Comparison of ENCODE assay signal across 12 cellular contexts in the genomic region with DNA sequence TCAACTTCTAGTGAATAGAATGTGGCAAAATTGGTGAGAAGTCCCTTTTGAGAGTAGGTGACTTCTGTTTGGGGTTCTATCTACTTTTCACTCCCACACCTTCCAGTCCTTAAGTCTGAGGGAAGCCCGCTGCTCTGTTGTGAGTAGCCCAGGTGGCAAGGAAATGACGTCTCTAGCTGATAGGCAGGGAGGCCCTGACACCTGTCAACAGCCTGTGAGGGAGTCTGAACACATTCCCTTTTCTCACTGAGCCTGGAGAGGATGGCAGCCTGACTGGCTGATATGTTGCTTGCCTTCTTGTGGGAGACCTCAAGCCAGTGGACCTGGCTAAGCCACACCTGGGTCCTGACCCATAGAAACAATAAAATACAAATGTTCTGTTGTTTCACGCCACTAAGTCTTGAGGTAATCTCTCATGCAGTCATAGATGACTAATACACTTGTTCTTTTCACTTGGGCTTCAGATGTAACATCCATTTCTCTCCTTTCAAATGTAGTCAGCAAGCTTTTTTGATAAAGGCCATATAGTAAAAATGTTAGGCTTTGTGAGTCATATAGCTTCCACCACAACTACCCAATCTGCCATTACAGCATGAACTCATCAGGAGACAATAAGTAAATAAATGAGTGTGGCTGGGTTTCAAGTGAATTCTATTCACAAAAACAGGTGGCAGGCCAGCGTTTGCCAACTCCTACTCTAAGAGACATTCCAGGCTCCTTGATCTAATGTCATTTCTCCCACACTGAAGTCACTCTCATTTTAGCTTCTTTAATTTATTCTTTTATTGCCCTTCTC.
DNase-seq lines count a peak whose midpoint lies in the region; ATAC-seq, FAIRE-seq and TF ChIP-seq lines count a peak whose summit lies in the region.
"Had no signal": no experiment of that assay in that cellular context is flagged by ENCODE, and none has a peak within 500 bp of the region (broad histone marks: within the 10 kb centered on the region; RNA-seq: fewer than 3 reads in every experiment).

No MANE protein-coding gene starts in this region.

- in situ Hi-C loops in GM13977 (cut with MboI; ENCODE audit: low pct_unique_long_range_greater_than_20kb, low sequenced_read_pairs, unreplicated experiment) = no loop called here

- intact Hi-C loops in kidney (cut with DNase I) = no loop called here

- H3K27ac ChIP-seq in fibroblast of lung (ENCODE audit: insufficient read depth, low read length) = no peak overlapping the region
- H3K27ac ChIP-seq in kidney (ENCODE audit: low read depth in 2 of 2, low read length in 2 of 2) = no peak overlapping the region
- H3K27ac ChIP-seq: brain microvascular endothelial cell, uterus had no signal

- peak; percentile 3 for DNase-seq in GM13977 (ENCODE audit: low spot score)
- peak; percentile 70 for DNase-seq in H4 (ENCODE audit: low spot score)
- peak; percentile 69 for DNase-seq in NCI-H345 (lab: John Stamatoyannopoulos, UW)
- peak; percentile 42 to 66 for DNase-seq in fibroblast of lung (ENCODE audit: low read depth in 2 of 2)
- DNase-seq in NCI-H526 treated with DMSO at 0.1 percent for 48 hours (lab: John Stamatoyannopoulos, UW) = no peak
- DNase-seq in NCI-H187 treated with DMSO at 0.1 percent for 48 hours (lab: John Stamatoyannopoulos, UW) = no peak
- DNase-seq in kidney = no peak
- DNase-seq: brain microvascular endothelial cell, DMS 273 treated with DMSO at 0.1 percent for 48 hours, NCI-H2029, uterus had no signal

- H2AFZ ChIP-seq in fibroblast of lung (ENCODE audit: low read length) = no peak overlapping the region

- H3K9me3 ChIP-seq in fibroblast of lung (ENCODE audit: control insufficient read depth, insufficient read depth, low read depth, low read length) (no peaks in the 10 kb centered on the region), kidney (ENCODE audit: control insufficient read depth in 1 of 2, low read length in 2 of 2) (no peaks in the 10 kb centered on the region)
- H3K9me3 ChIP-seq: uterus had no signal

- H3K27me3 ChIP-seq in fibroblast of lung (ENCODE audit: control insufficient read depth, insufficient read depth, low read length) = no peaks in the 10 kb centered on the region
- H3K27me3 ChIP-seq: brain microvascular endothelial cell, uterus had no signal

- no peaks in the 10 kb centered on the region for H3K4me1 ChIP-seq in fibroblast of lung (ENCODE audit: control insufficient read depth, extremely low read depth, insufficient read depth, low read length)
- H3K4me1 ChIP-seq in kidney (ENCODE audit: control insufficient read depth in 1 of 2, insufficient read depth in 1 of 2, low read depth in 1 of 2, low read length in 2 of 2) = no peaks in the 10 kb centered on the region
- H3K4me1 ChIP-seq: uterus had no signal

- H3K4me3 ChIP-seq in fibroblast of lung (replicated peaks in 1 of 4; ENCODE audit: control extremely low read depth in 1 of 4, insufficient read depth in 1 of 4, low read depth in 3 of 4, low read length in 4 of 4) (no peak overlapping the region), kidney (ENCODE audit: low read length in 2 of 2) (no peak overlapping the region)
- H3K4me3 ChIP-seq: uterus had no signal

- TF ChIP-seq CTCF in GM13977 (IDR thresholded peaks at IDR 0.05; ENCODE audit: extremely low read depth, insufficient read depth, missing control alignments) (no peak), fibroblast of lung (conservative IDR thresholded peaks at IDR 0.05 in 1 of 2, IDR thresholded peaks at IDR 0.05 in 1 of 2; ENCODE audit: low read depth in 1 of 2, low read length in 2 of 2) (no peak), kidney (IDR thresholded peaks at IDR 0.05; ENCODE audit: borderline replicate concordance, extremely low read depth, insufficient read depth) (no peak)

- no peaks in the 10 kb centered on the region for H3K79me2 ChIP-seq in fibroblast of lung (ENCODE audit: control insufficient read depth, insufficient read depth, low read length)

- H3K9ac ChIP-seq in fibroblast of lung (ENCODE audit: insufficient read depth, low read length) (no peak overlapping the region), kidney (ENCODE audit: low read length in 2 of 2) (no peak overlapping the region)

- no peak for ATAC-seq in SK-N-SH treated with all-trans-retinoic acid at 6 μM for 48 hours

- H3K4me2 ChIP-seq in fibroblast of lung (ENCODE audit: extremely low read depth, insufficient read depth, low read length) = no peak overlapping the region

- H4K20me1 ChIP-seq in fibroblast of lung (ENCODE audit: control insufficient read depth, extremely low read depth, insufficient read depth, low read length) = no peaks in the 10 kb centered on the region

- H3K36me3 ChIP-seq in fibroblast of lung (ENCODE audit: control insufficient read depth, insufficient read depth, low read length) (no peaks in the 10 kb centered on the region), kidney (ENCODE audit: control insufficient read depth in 1 of 2, insufficient read depth in 2 of 2, low read length in 2 of 2) (no peaks in the 10 kb centered on the region)
- H3K36me3 ChIP-seq: brain microvascular endothelial cell, uterus had no signal

- no peak for FAIRE-seq in kidney (lab: Jason Lieb, UNC)

TF ChIP-seq in SK-N-SH treated with all-trans-retinoic acid at 6 μM for 48 hours, 23 proteins besides CTCF, POLR2A, EP300 and RAD21:
- TF ChIP-seq ESRRG (CRISPR knock-in tag; IDR thresholded peaks at IDR 0.05) = no peak
- TF ChIP-seq ZFP30 (CRISPR knock-in tag; IDR thresholded peaks at IDR 0.05) = no peak
- TF ChIP-seq, protein P1, sequence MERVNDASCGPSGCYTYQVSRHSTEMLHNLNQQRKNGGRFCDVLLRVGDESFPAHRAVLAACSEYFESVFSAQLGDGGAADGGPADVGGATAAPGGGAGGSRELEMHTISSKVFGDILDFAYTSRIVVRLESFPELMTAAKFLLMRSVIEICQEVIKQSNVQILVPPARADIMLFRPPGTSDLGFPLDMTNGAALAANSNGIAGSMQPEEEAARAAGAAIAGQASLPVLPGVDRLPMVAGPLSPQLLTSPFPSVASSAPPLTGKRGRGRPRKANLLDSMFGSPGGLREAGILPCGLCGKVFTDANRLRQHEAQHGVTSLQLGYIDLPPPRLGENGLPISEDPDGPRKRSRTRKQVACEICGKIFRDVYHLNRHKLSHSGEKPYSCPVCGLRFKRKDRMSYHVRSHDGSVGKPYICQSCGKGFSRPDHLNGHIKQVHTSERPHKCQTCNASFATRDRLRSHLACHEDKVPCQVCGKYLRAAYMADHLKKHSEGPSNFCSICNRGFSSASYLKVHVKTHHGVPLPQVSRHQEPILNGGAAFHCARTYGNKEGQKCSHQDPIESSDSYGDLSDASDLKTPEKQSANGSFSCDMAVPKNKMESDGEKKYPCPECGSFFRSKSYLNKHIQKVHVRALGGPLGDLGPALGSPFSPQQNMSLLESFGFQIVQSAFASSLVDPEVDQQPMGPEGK (CRISPR knock-in tag; IDR thresholded peaks at IDR 0.05; ENCODE audit: borderline replicate concordance) = no peak
- no peak for TF ChIP-seq ARNTL (CRISPR knock-in tag; IDR thresholded peaks at IDR 0.05; ENCODE audit: borderline replicate concordance, low read depth)
- TF ChIP-seq ZNF565 (CRISPR knock-in tag; conservative IDR thresholded peaks at IDR 0.05; ENCODE audit: low read depth) = no peak
TF ChIP-seq in SK-N-SH treated with all-trans-retinoic acid at 6 μM for 48 hours: peak in this region for 0.

Comparison
In these comparisons a context has a peak if more than half of its experiments do, and no peak if none do; other contexts are left out.
1. DNase-seq: peak in GM13977 (single experiment), H4 (single experiment), NCI-H345 (single experiment) and fibroblast of lung (2 of 2); none in NCI-H526 treated with DMSO at 0.1 percent for 48 hours (single experiment), NCI-H187 treated with DMSO at 0.1 percent for 48 hours (single experiment) and kidney (single experiment).